1 cellular context compared by ENCODE assay signal in the genomic region with DNA sequence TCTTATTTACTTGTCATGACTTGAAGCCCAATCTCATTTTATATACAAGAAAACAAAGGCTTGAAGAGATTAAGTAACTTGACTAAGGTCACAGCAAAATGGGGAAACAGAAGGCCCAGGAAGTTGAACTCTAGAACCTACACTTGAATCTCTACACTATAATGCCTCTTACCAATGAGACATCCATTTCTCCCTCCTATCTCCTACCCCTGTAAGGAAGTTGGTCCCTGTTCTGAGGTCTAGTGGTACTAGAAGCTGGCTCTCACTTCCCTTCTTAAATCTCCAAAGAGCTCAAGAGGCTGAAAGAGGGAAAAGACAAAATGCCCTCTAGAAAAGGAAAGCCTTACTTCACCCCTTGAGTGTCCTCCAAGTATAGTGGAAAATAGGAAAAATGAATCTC.
TF ChIP-seq lines count a peak whose summit lies in the region.

No MANE protein-coding gene starts in this region.

TF ChIP-seq in HepG2, 621 proteins besides CTCF, POLR2A, EP300 and RAD21 (continued from another document):
- TF ChIP-seq, protein P1, sequence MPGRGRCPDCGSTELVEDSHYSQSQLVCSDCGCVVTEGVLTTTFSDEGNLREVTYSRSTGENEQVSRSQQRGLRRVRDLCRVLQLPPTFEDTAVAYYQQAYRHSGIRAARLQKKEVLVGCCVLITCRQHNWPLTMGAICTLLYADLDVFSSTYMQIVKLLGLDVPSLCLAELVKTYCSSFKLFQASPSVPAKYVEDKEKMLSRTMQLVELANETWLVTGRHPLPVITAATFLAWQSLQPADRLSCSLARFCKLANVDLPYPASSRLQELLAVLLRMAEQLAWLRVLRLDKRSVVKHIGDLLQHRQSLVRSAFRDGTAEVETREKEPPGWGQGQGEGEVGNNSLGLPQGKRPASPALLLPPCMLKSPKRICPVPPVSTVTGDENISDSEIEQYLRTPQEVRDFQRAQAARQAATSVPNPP (CRISPR knock-in tag; IDR thresholded peaks at IDR 0.05): no peak
- TF ChIP-seq THYN1 (CRISPR knock-in tag; IDR thresholded peaks at IDR 0.05; ENCODE audit: borderline replicate concordance, low read depth) (no peak), ZNF530 (CRISPR knock-in tag; IDR thresholded peaks at IDR 0.05; ENCODE audit: low read depth) (no peak), KAT7 (CRISPR knock-in tag; IDR thresholded peaks at IDR 0.05; ENCODE audit: borderline replicate concordance) (no peak), NRL (CRISPR knock-in tag; IDR thresholded peaks at IDR 0.05; ENCODE audit: borderline replicate concordance) (no peak), ZNF841 (CRISPR knock-in tag; IDR thresholded peaks at IDR 0.05; ENCODE audit: borderline replicate concordance) (no peak), SUZ12 (IDR thresholded peaks at IDR 0.05; ENCODE audit: low read depth, low read length) (no peak), SRSF1 (optimal IDR thresholded peaks at IDR 0.05; ENCODE audit: low read depth, low read length) (no peak), MEIS1 (CRISPR knock-in tag; IDR thresholded peaks at IDR 0.05; ENCODE audit: borderline replicate concordance) (no peak), KDM3A (CRISPR knock-in tag; IDR thresholded peaks at IDR 0.05; ENCODE audit: low read depth) (no peak), DR1 (CRISPR knock-in tag; IDR thresholded peaks at IDR 0.05) (no peak), ZNF724P (CRISPR knock-in tag; IDR thresholded peaks at IDR 0.05; ENCODE audit: borderline replicate concordance) (no peak), SP1 (IDR thresholded peaks at IDR 0.05) (no peak), SP1 (CRISPR knock-in tag; IDR thresholded peaks at IDR 0.05) (no peak)
- TF ChIP-seq, protein P2, sequence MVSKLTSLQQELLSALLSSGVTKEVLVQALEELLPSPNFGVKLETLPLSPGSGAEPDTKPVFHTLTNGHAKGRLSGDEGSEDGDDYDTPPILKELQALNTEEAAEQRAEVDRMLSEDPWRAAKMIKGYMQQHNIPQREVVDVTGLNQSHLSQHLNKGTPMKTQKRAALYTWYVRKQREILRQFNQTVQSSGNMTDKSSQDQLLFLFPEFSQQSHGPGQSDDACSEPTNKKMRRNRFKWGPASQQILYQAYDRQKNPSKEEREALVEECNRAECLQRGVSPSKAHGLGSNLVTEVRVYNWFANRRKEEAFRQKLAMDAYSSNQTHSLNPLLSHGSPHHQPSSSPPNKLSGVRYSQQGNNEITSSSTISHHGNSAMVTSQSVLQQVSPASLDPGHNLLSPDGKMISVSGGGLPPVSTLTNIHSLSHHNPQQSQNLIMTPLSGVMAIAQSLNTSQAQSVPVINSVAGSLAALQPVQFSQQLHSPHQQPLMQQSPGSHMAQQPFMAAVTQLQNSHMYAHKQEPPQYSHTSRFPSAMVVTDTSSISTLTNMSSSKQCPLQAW (CRISPR knock-in tag; IDR thresholded peaks at IDR 0.05): no peak
- TF ChIP-seq, protein P3, sequence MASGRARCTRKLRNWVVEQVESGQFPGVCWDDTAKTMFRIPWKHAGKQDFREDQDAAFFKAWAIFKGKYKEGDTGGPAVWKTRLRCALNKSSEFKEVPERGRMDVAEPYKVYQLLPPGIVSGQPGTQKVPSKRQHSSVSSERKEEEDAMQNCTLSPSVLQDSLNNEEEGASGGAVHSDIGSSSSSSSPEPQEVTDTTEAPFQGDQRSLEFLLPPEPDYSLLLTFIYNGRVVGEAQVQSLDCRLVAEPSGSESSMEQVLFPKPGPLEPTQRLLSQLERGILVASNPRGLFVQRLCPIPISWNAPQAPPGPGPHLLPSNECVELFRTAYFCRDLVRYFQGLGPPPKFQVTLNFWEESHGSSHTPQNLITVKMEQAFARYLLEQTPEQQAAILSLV (CRISPR knock-in tag; IDR thresholded peaks at IDR 0.05; ENCODE audit: borderline replicate concordance): no peak
- TF ChIP-seq, protein P4, sequence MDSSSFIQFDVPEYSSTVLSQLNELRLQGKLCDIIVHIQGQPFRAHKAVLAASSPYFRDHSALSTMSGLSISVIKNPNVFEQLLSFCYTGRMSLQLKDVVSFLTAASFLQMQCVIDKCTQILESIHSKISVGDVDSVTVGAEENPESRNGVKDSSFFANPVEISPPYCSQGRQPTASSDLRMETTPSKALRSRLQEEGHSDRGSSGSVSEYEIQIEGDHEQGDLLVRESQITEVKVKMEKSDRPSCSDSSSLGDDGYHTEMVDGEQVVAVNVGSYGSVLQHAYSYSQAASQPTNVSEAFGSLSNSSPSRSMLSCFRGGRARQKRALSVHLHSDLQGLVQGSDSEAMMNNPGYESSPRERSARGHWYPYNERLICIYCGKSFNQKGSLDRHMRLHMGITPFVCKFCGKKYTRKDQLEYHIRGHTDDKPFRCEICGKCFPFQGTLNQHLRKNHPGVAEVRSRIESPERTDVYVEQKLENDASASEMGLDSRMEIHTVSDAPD (CRISPR knock-in tag; IDR thresholded peaks at IDR 0.05): no peak
- TF ChIP-seq, protein P5, sequence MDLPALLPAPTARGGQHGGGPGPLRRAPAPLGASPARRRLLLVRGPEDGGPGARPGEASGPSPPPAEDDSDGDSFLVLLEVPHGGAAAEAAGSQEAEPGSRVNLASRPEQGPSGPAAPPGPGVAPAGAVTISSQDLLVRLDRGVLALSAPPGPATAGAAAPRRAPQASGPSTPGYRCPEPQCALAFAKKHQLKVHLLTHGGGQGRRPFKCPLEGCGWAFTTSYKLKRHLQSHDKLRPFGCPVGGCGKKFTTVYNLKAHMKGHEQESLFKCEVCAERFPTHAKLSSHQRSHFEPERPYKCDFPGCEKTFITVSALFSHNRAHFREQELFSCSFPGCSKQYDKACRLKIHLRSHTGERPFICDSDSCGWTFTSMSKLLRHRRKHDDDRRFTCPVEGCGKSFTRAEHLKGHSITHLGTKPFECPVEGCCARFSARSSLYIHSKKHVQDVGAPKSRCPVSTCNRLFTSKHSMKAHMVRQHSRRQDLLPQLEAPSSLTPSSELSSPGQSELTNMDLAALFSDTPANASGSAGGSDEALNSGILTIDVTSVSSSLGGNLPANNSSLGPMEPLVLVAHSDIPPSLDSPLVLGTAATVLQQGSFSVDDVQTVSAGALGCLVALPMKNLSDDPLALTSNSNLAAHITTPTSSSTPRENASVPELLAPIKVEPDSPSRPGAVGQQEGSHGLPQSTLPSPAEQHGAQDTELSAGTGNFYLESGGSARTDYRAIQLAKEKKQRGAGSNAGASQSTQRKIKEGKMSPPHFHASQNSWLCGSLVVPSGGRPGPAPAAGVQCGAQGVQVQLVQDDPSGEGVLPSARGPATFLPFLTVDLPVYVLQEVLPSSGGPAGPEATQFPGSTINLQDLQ (CRISPR knock-in tag; IDR thresholded peaks at IDR 0.05): no peak
